17 cellular contexts compared by ENCODE assay signal in genomic region chr5:59988396-59988795, GRCh38.
"Had no signal": no experiment of that assay in that cellular context is flagged by ENCODE, and none has a peak within 500 bp of the region (broad histone marks: within the 10 kb centered on the region; RNA-seq: fewer than 3 reads in every experiment).

No MANE protein-coding gene starts in this region.

- H3K27me3 Mint-ChIP-seq: activated naive CD4-positive, alpha-beta T cell treated with anti-CD3 and anti-CD28 coated beads, Interleukin-2, amount 50 U/mL, for 24 hours; brain; naive thymus-derived CD8-positive, alpha-beta T cell had no signal

- H3K4me3 Mint-ChIP-seq: activated naive CD4-positive, alpha-beta T cell treated with anti-CD3 and anti-CD28 coated beads, Interleukin-2, amount 50 U/mL, for 24 hours; brain; immature natural killer cell; mesothelial cell of epicardium; naive thymus-derived CD8-positive, alpha-beta T cell; neural progenitor cell; WTC11 had no signal

- H3K9me3 Mint-ChIP-seq: neural progenitor cell, WTC11 had no signal

- H3K27ac Mint-ChIP-seq: activated naive CD4-positive, alpha-beta T cell treated with anti-CD3 and anti-CD28 coated beads, Interleukin-2, amount 50 U/mL, for 24 hours; brain; immature natural killer cell; mesothelial cell of epicardium; naive thymus-derived CD8-positive, alpha-beta T cell; neural progenitor cell; WTC11 had no signal

- DNase-seq: activated gamma-delta T cell treated with Interleukin-2 at 50 U/mL for 16 hours; activated T-cell treated with anti-CD3 and anti-CD28 coated beads, Interleukin-2, amount 50 U/mL, for 1 hour; aorta; effector memory CD4-positive, alpha-beta T cell; foreskin keratinocyte; immature natural killer cell; left ventricle myocardium inferior; naive thymus-derived CD8-positive, alpha-beta T cell; stimulated activated CD4-positive, alpha-beta T cell treated with anti-CD3 and anti-CD28 coated beads, Interleukin-4, amount 100 ng/mL, for 4 hours; stimulated activated naive CD8-positive, alpha-beta T cell treated with anti-CD3 and anti-CD28 coated beads, Interleukin-15, Interleukin-2, amounts not matched to agents 100 U/mL and 50 U/mL, for 24 hours; T-helper 9 cell; upper lobe of right lung had no signal

- H3K4me1 Mint-ChIP-seq: activated naive CD4-positive, alpha-beta T cell treated with anti-CD3 and anti-CD28 coated beads, Interleukin-2, amount 50 U/mL, for 24 hours; brain; immature natural killer cell; naive thymus-derived CD8-positive, alpha-beta T cell; neural progenitor cell; WTC11 had no signal

- ATAC-seq: foreskin keratinocyte; naive thymus-derived CD8-positive, alpha-beta T cell; stimulated activated naive CD8-positive, alpha-beta T cell treated with anti-CD3 and anti-CD28 coated beads, Interleukin-15, Interleukin-2, amounts not matched to agents 100 U/mL and 50 U/mL, for 24 hours; upper lobe of right lung; WTC11 had no signal

- H3K36me3 Mint-ChIP-seq: activated naive CD4-positive, alpha-beta T cell treated with anti-CD3 and anti-CD28 coated beads, Interleukin-2, amount 50 U/mL, for 24 hours; brain; immature natural killer cell; naive thymus-derived CD8-positive, alpha-beta T cell; neural progenitor cell; WTC11 had no signal
